Comparison of ENCODE assay signal across 1 cellular context in genomic region chr1:157092831-157093230, GRCh38.
TF ChIP-seq lines count a peak whose summit lies in the region.

No MANE protein-coding gene starts in this region.

TF ChIP-seq in IMR-90, 13 proteins besides CTCF, POLR2A, EP300 and RAD21:
- no peak for TF ChIP-seq CHD1 (IDR thresholded peaks at IDR 0.05; ENCODE audit: low read depth, low read length)
- no peak for TF ChIP-seq USF2 (IDR thresholded peaks at IDR 0.05; ENCODE audit: low read depth, low read length)
- no peak for TF ChIP-seq ELK1 (IDR thresholded peaks at IDR 0.05; ENCODE audit: borderline replicate concordance, low read depth, low read length)
- no peak for TF ChIP-seq BHLHE40 (IDR thresholded peaks at IDR 0.05; ENCODE audit: low read depth, low read length)
- no peak for TF ChIP-seq SMC3 (IDR thresholded peaks at IDR 0.05; ENCODE audit: low read depth, low read length)
- TF ChIP-seq CEBPB (IDR thresholded peaks at IDR 0.05; ENCODE audit: low read depth, low read length): no peak
- TF ChIP-seq MXI1 (IDR thresholded peaks at IDR 0.05; ENCODE audit: borderline replicate concordance, low read depth, low read length): no peak
